22 cellular contexts compared by ENCODE assay signal in the genomic region with DNA sequence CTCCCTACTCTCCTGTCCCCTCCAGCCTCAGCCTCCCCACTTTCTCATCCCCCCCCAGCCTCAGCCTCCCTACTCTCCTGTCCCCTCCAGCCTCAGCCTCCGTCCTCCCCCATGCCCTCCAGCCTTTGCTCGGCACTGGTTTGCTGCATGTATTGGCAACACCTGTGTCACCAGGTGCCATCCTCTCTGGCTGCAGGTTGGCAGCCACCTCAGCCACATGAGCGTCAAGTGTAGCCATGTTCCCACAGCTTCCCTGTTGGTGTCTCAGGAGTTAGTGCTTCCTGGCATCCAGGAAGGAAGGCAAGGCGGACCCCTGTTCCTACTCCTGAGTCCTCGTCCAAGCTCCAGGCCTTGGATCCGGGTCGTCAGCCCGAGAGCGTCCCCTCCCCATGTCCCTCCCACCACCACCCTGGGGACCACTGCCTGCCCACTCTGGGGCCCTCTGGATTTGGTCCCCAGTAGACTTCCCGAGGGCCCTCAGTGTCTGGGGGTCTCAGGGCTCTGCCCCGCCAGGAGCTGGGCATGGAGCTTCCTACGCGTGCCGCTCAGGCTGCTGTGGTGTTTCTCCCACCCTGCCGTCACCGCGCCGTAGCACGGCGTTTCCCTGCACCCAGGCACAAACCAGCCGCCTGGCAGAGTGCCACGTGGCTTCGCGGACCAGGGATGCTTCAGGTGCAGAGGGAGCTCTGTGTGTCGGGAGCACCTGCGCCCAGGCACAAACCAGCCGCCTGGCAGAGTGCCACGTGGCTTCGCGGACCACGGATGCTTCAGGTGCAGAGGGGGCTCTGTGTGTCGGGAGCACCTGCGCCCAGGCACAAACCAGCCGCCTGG.
"Had no signal": no experiment of that assay in that cellular context is flagged by ENCODE, and none has a peak within 500 bp of the region (broad histone marks: within the 10 kb centered on the region; RNA-seq: fewer than 3 reads in every experiment).

No MANE protein-coding gene starts in this region.

- H3K4me3 ChIP-seq: coronary artery, dorsolateral prefrontal cortex, heart right ventricle, pancreas, prostate gland, testis, tibial nerve, upper lobe of right lung, vagina had no signal

- H3K27me3 ChIP-seq: dorsolateral prefrontal cortex, heart right ventricle, pancreas, testis, tibial nerve, upper lobe of right lung, vagina had no signal

- H3K27ac ChIP-seq: dorsolateral prefrontal cortex, pancreas, prostate gland, upper lobe of right lung, vagina had no signal

- H3K4me1 Mint-ChIP-seq: natural killer cell; neural crest cell; stimulated activated memory B cell treated with anti-CD40 and anti-IgM and Interleukin-4, amounts not matched to agents 10 μg/mL and 1 μg/mL and 100 μg/mL, for 72 hours had no signal

- H3K4me3 Mint-ChIP-seq: mesothelial cell of epicardium; natural killer cell; neural crest cell; stimulated activated memory B cell treated with anti-CD40 and anti-IgM and Interleukin-4, amounts not matched to agents 10 μg/mL and 1 μg/mL and 100 μg/mL, for 72 hours; stimulated activated naive CD8-positive, alpha-beta T cell treated with anti-CD3 and anti-CD28 coated beads, Interleukin-15, Interleukin-2, amounts not matched to agents 100 ng/mL and 50 ng/mL, for 24 hours had no signal

- H3K27ac Mint-ChIP-seq: mesothelial cell of epicardium; natural killer cell; stimulated activated memory B cell treated with anti-CD40 and anti-IgM and Interleukin-4, amounts not matched to agents 10 μg/mL and 1 μg/mL and 100 μg/mL, for 72 hours; stimulated activated naive CD8-positive, alpha-beta T cell treated with anti-CD3 and anti-CD28 coated beads, Interleukin-15, Interleukin-2, amounts not matched to agents 100 ng/mL and 50 ng/mL, for 24 hours had no signal

- H3K36me3 ChIP-seq: prostate gland, vagina had no signal

- H3K9me3 ChIP-seq: heart right ventricle, pancreas, prostate gland, testis, tibial nerve, upper lobe of right lung, vagina had no signal

- H3K9me3 Mint-ChIP-seq: mesothelial cell of epicardium; natural killer cell; neural crest cell; stimulated activated naive CD8-positive, alpha-beta T cell treated with anti-CD3 and anti-CD28 coated beads, Interleukin-15, Interleukin-2, amounts not matched to agents 100 ng/mL and 50 ng/mL, for 24 hours had no signal

- H3K4me1 ChIP-seq: pancreas, prostate gland, vagina had no signal

- DNase-seq: effector CD8-positive, alpha-beta T cell; natural killer cell; nucleus accumbens; retina; stimulated activated CD4-positive, alpha-beta T cell treated with anti-CD3 and anti-CD28 coated beads, Interleukin-15, amount 100 ng/mL, for 24 hours; stimulated activated CD4-positive, alpha-beta T cell treated with anti-CD3 and anti-CD28 coated beads, Interleukin-1b, Interleukin-23, amount 100 ng/mL, for 48 hours; stimulated activated CD4-positive, alpha-beta T cell treated with anti-CD3 and anti-CD28 coated beads, Interleukin-4, amount 100 ng/mL, for 24 hours; testis; upper lobe of right lung had no signal

- ATAC-seq: esophagus mucosa; left lobe of liver; natural killer cell; stimulated activated memory B cell treated with anti-CD40 and anti-IgM and Interleukin-4, amounts not matched to agents 10 μg/mL and 1 μg/mL and 100 μg/mL, for 72 hours; upper lobe of right lung had no signal

- H3K27me3 Mint-ChIP-seq: stimulated activated memory B cell treated with anti-CD40 and anti-IgM and Interleukin-4, amounts not matched to agents 10 μg/mL and 1 μg/mL and 100 μg/mL, for 72 hours; stimulated activated naive CD8-positive, alpha-beta T cell treated with anti-CD3 and anti-CD28 coated beads, Interleukin-15, Interleukin-2, amounts not matched to agents 100 ng/mL and 50 ng/mL, for 24 hours had no signal
